18 cellular contexts compared by ENCODE assay signal in the genomic region with DNA sequence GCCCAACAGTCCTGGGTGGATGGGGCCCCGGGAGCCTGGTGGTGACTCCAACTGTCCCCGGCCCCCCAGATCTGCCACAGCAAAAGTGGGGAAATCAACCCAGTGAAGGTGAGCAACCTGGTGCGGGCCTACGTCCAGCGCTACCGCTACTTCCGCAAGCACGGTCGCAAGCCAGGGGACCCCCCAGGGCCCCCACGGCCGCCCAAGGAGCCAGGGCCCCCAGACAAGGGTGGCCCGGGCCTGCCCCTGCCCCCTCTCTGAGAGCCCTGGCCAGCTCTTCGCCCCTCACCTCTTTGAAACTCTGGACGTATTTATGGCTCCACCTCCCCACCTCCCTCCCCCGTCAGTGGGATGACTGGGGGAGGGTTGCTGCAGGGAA. TPM values are rescaled to one million over a fixed set of nuclear protein-coding genes. Genes with fewer than 3 reads are reported as not detected.
DNase-seq lines count a peak whose midpoint lies in the region; ATAC-seq and TF ChIP-seq lines count a peak whose summit lies in the region.
"Had no signal": no experiment of that assay in that cellular context is flagged by ENCODE, and none has a peak within 500 bp of the region (broad histone marks: within the 10 kb centered on the region; RNA-seq: fewer than 3 reads in every experiment).

No MANE protein-coding gene starts in this region.

- no peaks in the 10 kb centered on the region for H3K9me3 Mint-ChIP-seq in CD4-positive, alpha-beta memory T cell
- H3K9me3 Mint-ChIP-seq: CD8-positive, alpha-beta memory T cell; HFFc6 had no signal

- H3K4me1 ChIP-seq in mammary epithelial cell (ENCODE audit: insufficient read depth, low read length) (no peaks in the 10 kb centered on the region), prostate gland (replicated peaks) (no peaks in the 10 kb centered on the region)
- peaks cover 19% of the 10 kb centered on the region for H3K4me1 ChIP-seq in CD4-positive, alpha-beta memory T cell (ENCODE audit: insufficient read depth, low read length)

- POLR2A ChIA-PET in CD4-positive, alpha-beta memory T cell (lab: Charles Lee; ENCODE audit: partially characterized antibody): interaction anchor here (1.1 to 11.0 kb wide), 4 partner anchors 10 to 19 kb away, joined by 4 to 125 read pairs (median 9); a partner anchor contains a TSS

- H3K4me1 Mint-ChIP-seq in CD4-positive, alpha-beta memory T cell: peaks cover 8 to 35% (median 14%) of the 10 kb centered on the region in 4 donors

- BruUV-seq in mammary epithelial cell (replicated peaks; lab: Mats Ljungman, UMichigan): TSS peak; percentile 88

- TF ChIP-seq POLR2A in prostate gland (IDR thresholded peaks at IDR 0.05): no peak

- H3K36me3 ChIP-seq in mammary epithelial cell (ENCODE audit: insufficient read depth, low read length) (peaks cover 33% of the 10 kb centered on the region), prostate gland (peaks cover 29 to 42% of the 10 kb centered on the region in 2 donors)
- peaks cover 87% of the 10 kb centered on the region for H3K36me3 ChIP-seq in CD4-positive, alpha-beta memory T cell (ENCODE audit: insufficient read depth, low read length)

- dilution Hi-C loops in mammary epithelial cell (cut with HindIII; ENCODE audit: low sequenced_read_pairs): no loop called here

- WGBS in mammary epithelial cell (ENCODE audit: low coverage, missing lambda C conversion rate): no CpG with 5 or more reads among the region's 15 CpGs
- 86% methylated on average over 11 of the region's 15 CpGs for WGBS in prostate gland

- no peaks in the 10 kb centered on the region for H3K27me3 ChIP-seq in mammary epithelial cell (ENCODE audit: insufficient read depth, low read length)
- H3K27me3 ChIP-seq in CD4-positive, alpha-beta memory T cell (ENCODE audit: insufficient read depth, low read length): no peaks in the 10 kb centered on the region
- no peaks in the 10 kb centered on the region for H3K27me3 ChIP-seq in prostate gland (replicated peaks; ENCODE audit: insufficient read depth)
- H3K27me3 ChIP-seq: BLaER1 had no signal

- H3K4me2 ChIP-seq in mammary epithelial cell (ENCODE audit: insufficient read depth, low read depth, low read length): no peak overlapping the region
- H3K4me2 ChIP-seq: BLaER1, KMS-11 had no signal

- DNase-seq in Right ventricle myocardium inferior (ENCODE audit: missing footprints) (peak; percentile 63), Right ventricle myocardium superior (no peak), mammary epithelial cell (no peak), iPS-NIHi7 (ENCODE audit: extremely low spot score) (no peak), prostate gland (ENCODE audit: low spot score) (no peak)
- DNase-seq in CD4-positive, alpha-beta memory T cell: no peak
- DNase-seq: 8988T; CD8-positive, alpha-beta memory T cell; GDM1; GOT3; HFFc6; NCI-H1048; NCI-H1436 treated with DMSO at 0.1 percent for 48 hours; NCI-H2081; NCI-H510A; NCI-H774 had no signal

- intact Hi-C loops in Right ventricle myocardium inferior (cut with DNase I) (no loop called here), Right ventricle myocardium superior (cut with DNase I) (no loop called here), mammary epithelial cell (cut with micrococcal nuclease) (no loop called here), prostate gland (cut with DNase I) (no loop called here)
- intact Hi-C loops in CD4-positive, alpha-beta memory T cell (cut with micrococcal nuclease): no loop called here

- CTCF ChIA-PET in mammary epithelial cell (lab: Charles Lee; ENCODE audit: low non-redundant PET): no interaction called here
- CTCF ChIA-PET in CD4-positive, alpha-beta memory T cell (lab: Charles Lee; ENCODE audit: partially characterized antibody): no interaction called here

- no peaks in the 10 kb centered on the region for H3K27me3 Mint-ChIP-seq in CD4-positive, alpha-beta memory T cell
- H3K27me3 Mint-ChIP-seq: CD8-positive, alpha-beta memory T cell had no signal

- H3K79me2 ChIP-seq in mammary epithelial cell (ENCODE audit: insufficient read depth, low read length): peaks cover 18% of the 10 kb centered on the region

- no peaks in the 10 kb centered on the region for H3K9me3 ChIP-seq in mammary epithelial cell (replicated peaks; ENCODE audit: insufficient read depth, low read length)
- H3K9me3 ChIP-seq in CD4-positive, alpha-beta memory T cell (ENCODE audit: control insufficient read depth in 1 of 2, low read length in 2 of 2): no peaks in the 10 kb centered on the region
- H3K9me3 ChIP-seq in prostate gland: no peaks in the 10 kb centered on the region
- H3K9me3 ChIP-seq: BLaER1 had no signal

- ATAC-seq in Right ventricle myocardium inferior: no peak
- no peak for ATAC-seq in Right ventricle myocardium superior (ENCODE audit: poor library complexity)

- no peak overlapping the region for H3K4me3 Mint-ChIP-seq in CD4-positive, alpha-beta memory T cell
- H3K4me3 Mint-ChIP-seq: HFFc6 had no signal

- H3K4me3 ChIP-seq in mammary epithelial cell (replicated peaks in 1 of 3; ENCODE audit: insufficient read depth in 1 of 3, low read depth in 2 of 3, low read length in 3 of 3) (no peak overlapping the region), prostate gland (no peak overlapping the region)
- H3K4me3 ChIP-seq in CD4-positive, alpha-beta memory T cell (ENCODE audit: low read length in 2 of 2): no peak overlapping the region
- H3K4me3 ChIP-seq: BLaER1 had no signal

- H2AFZ ChIP-seq in mammary epithelial cell (ENCODE audit: low read depth, low read length): no peak overlapping the region

- H3K9ac ChIP-seq in mammary epithelial cell (ENCODE audit: insufficient read depth, low read length): no peak overlapping the region
- H3K9ac ChIP-seq: BLaER1, KMS-11 had no signal

- no peak overlapping the region for H3K27ac Mint-ChIP-seq in CD4-positive, alpha-beta memory T cell
- H3K27ac Mint-ChIP-seq: HFFc6 had no signal

- H4K20me1 ChIP-seq in mammary epithelial cell (ENCODE audit: insufficient read depth, low read length): no peaks in the 10 kb centered on the region

- in situ Hi-C loops in mammary epithelial cell (cut with MboI; ENCODE audit: low sequenced_read_pairs in 2 of 2): no loop called here

- peaks cover 16 to 55% of the 10 kb centered on the region in 2 donors for H3K36me3 Mint-ChIP-seq in CD4-positive, alpha-beta memory T cell

- no peak for TF ChIP-seq CTCF in mammary epithelial cell (conservative IDR thresholded peaks at IDR 0.05 in 1 of 2, IDR thresholded peaks at IDR 0.05 in 1 of 2; ENCODE audit: extremely low read depth in 1 of 2, insufficient read depth in 1 of 2, low read depth in 1 of 2, low read length in 2 of 2)
- no peak for TF ChIP-seq CTCF in prostate gland (IDR thresholded peaks at IDR 0.05)

- no peak overlapping the region for H3K27ac ChIP-seq in mammary epithelial cell (ENCODE audit: insufficient read depth, low read depth, low read length)
- no peak overlapping the region for H3K27ac ChIP-seq in CD4-positive, alpha-beta memory T cell (ENCODE audit: low read depth, low read length)
- no peak overlapping the region for H3K27ac ChIP-seq in prostate gland
- H3K27ac ChIP-seq: BLaER1, KMS-11 had no signal

RNA-seq across cellular contexts. Expression of a gene that starts 7.5 kb away (rescaled TPM):
- total RNA-seq in Right ventricle myocardium inferior: 36.4 TPM
- total RNA-seq in Right ventricle myocardium superior: 29.9 TPM
- 10 to 100 TPM; 39.7 to 94.2 TPM for total RNA-seq in mammary epithelial cell
- polyA plus RNA-seq in mammary epithelial cell: 67.8 TPM
- 36.3 TPM for polyA minus RNA-seq in mammary epithelial cell
- 100 to 1,000 TPM; 366 to 386 TPM for total RNA-seq in CD4-positive, alpha-beta memory T cell
- 10 to 100 TPM; 64.1 to 72.8 TPM for polyA plus RNA-seq in CD4-positive, alpha-beta memory T cell
- 10 to 100 TPM; 53.4 to 58.0 TPM for total RNA-seq in prostate gland

RNA-seq across cellular contexts. Expression of a gene that starts 7.6 kb away (rescaled TPM):
- total RNA-seq in Right ventricle myocardium inferior (10.6 TPM), Right ventricle myocardium superior (10.8 TPM), mammary epithelial cell (10 to 100 TPM in 1 of 2 donors, 1 to 10 TPM in 1; 4.3 to 43.1 TPM), prostate gland (10 to 100 TPM; 11.6 to 11.7 TPM)
- polyA plus RNA-seq in mammary epithelial cell: 24.8 TPM
- polyA minus RNA-seq in mammary epithelial cell: 10.5 TPM
- total RNA-seq in CD4-positive, alpha-beta memory T cell: 10 to 100 TPM; 21.9 to 22.1 TPM
- 10 to 100 TPM; 16.3 to 17.2 TPM for polyA plus RNA-seq in CD4-positive, alpha-beta memory T cell

RNA-seq across cellular contexts. Expression of a gene that starts 16.1 kb away (rescaled TPM):
- total RNA-seq in Right ventricle myocardium inferior (42.5 TPM), Right ventricle myocardium superior (42.0 TPM), mammary epithelial cell (10 to 100 TPM; 24.2 to 91.5 TPM), prostate gland (10 to 100 TPM; 47.9 to 80.8 TPM)
- 22.1 TPM for polyA plus RNA-seq in mammary epithelial cell
- 13.4 TPM for polyA minus RNA-seq in mammary epithelial cell
- total RNA-seq in CD4-positive, alpha-beta memory T cell: 10 to 100 TPM; 60.5 to 62.7 TPM
- 1 to 10 TPM in 1 of 2 donors, not detected in 1; 4.0 TPM for polyA plus RNA-seq in CD4-positive, alpha-beta memory T cell

RNA-seq across cellular contexts. Expression of a gene that starts 18.2 kb away (rescaled TPM):
- total RNA-seq in Right ventricle myocardium inferior (120 TPM), Right ventricle myocardium superior (105 TPM), mammary epithelial cell (10 to 100 TPM; 20.5 to 84.2 TPM), prostate gland (10 to 100 TPM; 59.1 to 72.3 TPM)
- 120 TPM for polyA plus RNA-seq in mammary epithelial cell
- 50.6 TPM for polyA minus RNA-seq in mammary epithelial cell
- 10 to 100 TPM; 12.0 to 13.4 TPM for total RNA-seq in CD4-positive, alpha-beta memory T cell
- polyA plus RNA-seq in CD4-positive, alpha-beta memory T cell: 10 to 100 TPM; 28.0 to 32.1 TPM

RNA-seq across cellular contexts. Expression of a gene that starts 18.9 kb away (rescaled TPM):
- total RNA-seq in Right ventricle myocardium inferior (122 TPM), Right ventricle myocardium superior (110 TPM), mammary epithelial cell (100 to 1,000 TPM; 173 to 194 TPM), prostate gland (100 to 1,000 TPM; 142 to 300 TPM)
- 383 TPM for polyA plus RNA-seq in mammary epithelial cell
- polyA minus RNA-seq in mammary epithelial cell: 226 TPM
- 10 to 100 TPM; 76.6 to 92.9 TPM for total RNA-seq in CD4-positive, alpha-beta memory T cell
- 100 to 1,000 TPM; 140 to 213 TPM for polyA plus RNA-seq in CD4-positive, alpha-beta memory T cell
